Comparison of ENCODE assay signal across 12 cellular contexts in genomic region chr18:35159782-35160181, GRCh38.
DNase-seq lines count a peak whose midpoint lies in the region; ATAC-seq and TF ChIP-seq lines count a peak whose summit lies in the region.
"Had no signal": no experiment of that assay in that cellular context is flagged by ENCODE, and none has a peak within 500 bp of the region (broad histone marks: within the 10 kb centered on the region; RNA-seq: fewer than 3 reads in every experiment).

No MANE protein-coding gene starts in this region.

- H3K4me3 ChIP-seq in upper lobe of left lung = no peak overlapping the region
- H3K4me3 ChIP-seq: cardiac muscle cell, hepatocyte, lung had no signal

- POLR2A ChIA-PET in activated CD4-positive, alpha-beta memory T cell treated with anti-CD3 and anti-CD28 coated beads, Interleukin-2, amount 10 ng/mL, durations not matched to agents 7 days and 5 days (lab: Charles Lee) = interaction anchor here (1.0 kb wide), 1 partner anchor 118 kb away, joined by 3 read pairs; no protein-coding TSS in a partner anchor

- H3K27me3 Mint-ChIP-seq in activated T-cell treated with anti-CD3 and anti-CD28 coated beads, Interleukin-2, amount 50 U/mL, for 72 hours (ENCODE audit: low read depth) = no peaks in the 10 kb centered on the region
- no peaks in the 10 kb centered on the region for H3K27me3 Mint-ChIP-seq in activated CD4-positive, alpha-beta memory T cell treated with anti-CD3 and anti-CD28 coated beads, Interleukin-2, amount 10 ng/mL, durations not matched to agents 7 days and 5 days
- no peaks in the 10 kb centered on the region for H3K27me3 Mint-ChIP-seq in stimulated activated naive CD8-positive, alpha-beta T cell treated with anti-CD3 and anti-CD28 coated beads, Interleukin-15, Interleukin-2, amounts not matched to agents 100 ng/mL and 50 ng/mL, for 24 hours

- H3K36me3 ChIP-seq in upper lobe of left lung = no peaks in the 10 kb centered on the region
- H3K36me3 ChIP-seq: cardiac muscle cell had no signal

- H3K9me3 ChIP-seq in upper lobe of left lung = no peaks in the 10 kb centered on the region

- peak overlapping the region; percentile 76 to 91 for H3K4me3 Mint-ChIP-seq in activated T-cell treated with anti-CD3 and anti-CD28 coated beads, Interleukin-2, amount 50 U/mL, for 72 hours
- no peak overlapping the region for H3K4me3 Mint-ChIP-seq in activated CD4-positive, alpha-beta memory T cell treated with anti-CD3 and anti-CD28 coated beads, Interleukin-2, amount 10 ng/mL, durations not matched to agents 7 days and 5 days
- peak overlapping the region; percentile 23 for H3K4me3 Mint-ChIP-seq in stimulated activated naive CD8-positive, alpha-beta T cell treated with anti-CD3 and anti-CD28 coated beads, Interleukin-15, Interleukin-2, amounts not matched to agents 100 ng/mL and 50 ng/mL, for 24 hours

- TF ChIP-seq POLR2A in upper lobe of left lung (IDR thresholded peaks at IDR 0.05) = no peak

- peaks cover 0 to 4% of the 10 kb centered on the region in 2 donors for H3K36me3 Mint-ChIP-seq in activated T-cell treated with anti-CD3 and anti-CD28 coated beads, Interleukin-2, amount 50 U/mL, for 72 hours (ENCODE audit: insufficient read depth in 2 of 2)
- no peaks in the 10 kb centered on the region for H3K36me3 Mint-ChIP-seq in activated CD4-positive, alpha-beta memory T cell treated with anti-CD3 and anti-CD28 coated beads, Interleukin-2, amount 10 ng/mL, durations not matched to agents 7 days and 5 days (ENCODE audit: low read depth)
- no peaks in the 10 kb centered on the region for H3K36me3 Mint-ChIP-seq in stimulated activated naive CD8-positive, alpha-beta T cell treated with anti-CD3 and anti-CD28 coated beads, Interleukin-15, Interleukin-2, amounts not matched to agents 100 ng/mL and 50 ng/mL, for 24 hours (ENCODE audit: low read depth)

- peaks cover 31% of the 10 kb centered on the region for H3K4me1 Mint-ChIP-seq in activated T-cell treated with anti-CD3 and anti-CD28 coated beads, Interleukin-2, amount 50 U/mL, for 72 hours (ENCODE audit: low read depth)
- H3K4me1 Mint-ChIP-seq in activated CD4-positive, alpha-beta memory T cell treated with anti-CD3 and anti-CD28 coated beads, Interleukin-2, amount 10 ng/mL, durations not matched to agents 7 days and 5 days = peaks cover 18% of the 10 kb centered on the region
- H3K4me1 Mint-ChIP-seq in stimulated activated naive CD8-positive, alpha-beta T cell treated with anti-CD3 and anti-CD28 coated beads, Interleukin-15, Interleukin-2, amounts not matched to agents 100 ng/mL and 50 ng/mL, for 24 hours (ENCODE audit: low read depth) = peaks cover 25% of the 10 kb centered on the region

- 86 to 90% methylated on average over 3 of the region's 3 CpGs for WGBS in upper lobe of left lung, 2 donors

- peak; percentile 85 to 86 for ATAC-seq in activated T-cell treated with anti-CD3 and anti-CD28 coated beads, Interleukin-2, amount 50 U/mL, for 72 hours (replicated peaks in 1 of 2)
- peak; percentile 71 for ATAC-seq in HG03354 (IDR thresholded peaks at IDR 0.05; ENCODE audit: poor library complexity, severe bottlenecking, unreplicated experiment)
- ATAC-seq in upper lobe of left lung (ENCODE audit: low FRiP score in 2 of 2) = no peak
- no peak for ATAC-seq in omental fat pad (ENCODE audit: low FRiP score)

- no peak for TF ChIP-seq EP300 in upper lobe of left lung (IDR thresholded peaks at IDR 0.05)

- peaks cover 0 to 5% (median 0%) of the 10 kb centered on the region in 4 donors for H3K4me1 ChIP-seq in upper lobe of left lung

- CTCF ChIA-PET in activated CD4-positive, alpha-beta memory T cell treated with anti-CD3 and anti-CD28 coated beads, Interleukin-2, amount 10 ng/mL, durations not matched to agents 7 days and 5 days (lab: Charles Lee) = no interaction called here

- TF ChIP-seq CTCF in upper lobe of left lung (IDR thresholded peaks at IDR 0.05) (no peak), omental fat pad (IDR thresholded peaks at IDR 0.05) (no peak)

- H3K9me3 Mint-ChIP-seq in activated T-cell treated with anti-CD3 and anti-CD28 coated beads, Interleukin-2, amount 50 U/mL, for 72 hours = no peaks in the 10 kb centered on the region
- no peaks in the 10 kb centered on the region for H3K9me3 Mint-ChIP-seq in activated CD4-positive, alpha-beta memory T cell treated with anti-CD3 and anti-CD28 coated beads, Interleukin-2, amount 10 ng/mL, durations not matched to agents 7 days and 5 days
- H3K9me3 Mint-ChIP-seq in stimulated activated naive CD8-positive, alpha-beta T cell treated with anti-CD3 and anti-CD28 coated beads, Interleukin-15, Interleukin-2, amounts not matched to agents 100 ng/mL and 50 ng/mL, for 24 hours = no peaks in the 10 kb centered on the region

- no peak overlapping the region for H3K27ac ChIP-seq in upper lobe of left lung
- H3K27ac ChIP-seq: cardiac muscle cell, hepatocyte had no signal

- DNase-seq in activated T-cell treated with anti-CD3 and anti-CD28 coated beads, Interleukin-2, amount 50 U/mL, for 72 hours = peak; percentile 37 to 48
- DNase-seq in activated T-cell treated with anti-CD3 and anti-CD28 coated beads, Interleukin-2, amount 50 U/mL, for 1 hour = no peak
- DNase-seq in activated CD4-positive, alpha-beta memory T cell treated with anti-CD3 and anti-CD28 coated beads, Interleukin-2, amount 10 ng/mL, durations not matched to agents 7 days and 5 days = no peak
- DNase-seq in upper lobe of left lung (no peak), omental fat pad (ENCODE audit: low spot score) (no peak), NCI-H2029 (lab: John Stamatoyannopoulos, UW) (no peak)
- DNase-seq: occipital lobe had no signal

- H3K27ac Mint-ChIP-seq in activated T-cell treated with anti-CD3 and anti-CD28 coated beads, Interleukin-2, amount 50 U/mL, for 72 hours = peak overlapping the region; percentile 97
- H3K27ac Mint-ChIP-seq in activated CD4-positive, alpha-beta memory T cell treated with anti-CD3 and anti-CD28 coated beads, Interleukin-2, amount 10 ng/mL, durations not matched to agents 7 days and 5 days = peak overlapping the region; percentile 44
- H3K27ac Mint-ChIP-seq in stimulated activated naive CD8-positive, alpha-beta T cell treated with anti-CD3 and anti-CD28 coated beads, Interleukin-15, Interleukin-2, amounts not matched to agents 100 ng/mL and 50 ng/mL, for 24 hours = peak overlapping the region; percentile 84

- no peaks in the 10 kb centered on the region for H3K27me3 ChIP-seq in upper lobe of left lung
- H3K27me3 ChIP-seq: cardiac muscle cell, hepatocyte had no signal

Comparison
In these comparisons a context has a peak if more than half of its experiments do, and no peak if none do; other contexts are left out.
1. DNase-seq: peak in activated T-cell treated with anti-CD3 and anti-CD28 coated beads, Interleukin-2, amount 50 U/mL, for 72 hours (2 of 2); none in activated T-cell treated with anti-CD3 and anti-CD28 coated beads, Interleukin-2, amount 50 U/mL, for 1 hour (single experiment), activated CD4-positive, alpha-beta memory T cell treated with anti-CD3 and anti-CD28 coated beads, Interleukin-2, amount 10 ng/mL, durations not matched to agents 7 days and 5 days (single experiment), upper lobe of left lung (0 of 2), omental fat pad (single experiment) and NCI-H2029 (single experiment).
2. ATAC-seq: peak in activated T-cell treated with anti-CD3 and anti-CD28 coated beads, Interleukin-2, amount 50 U/mL, for 72 hours (2 of 2) and HG03354 (single experiment); none in upper lobe of left lung (0 of 2) and omental fat pad (single experiment).
3. H3K27ac Mint-ChIP-seq: peak in every context shown above with its lines; median percentile 97 in activated T-cell treated with anti-CD3 and anti-CD28 coated beads, Interleukin-2, amount 50 U/mL, for 72 hours; 84 in stimulated activated naive CD8-positive, alpha-beta T cell treated with anti-CD3 and anti-CD28 coated beads, Interleukin-15, Interleukin-2, amounts not matched to agents 100 ng/mL and 50 ng/mL, for 24 hours; 44 in activated CD4-positive, alpha-beta memory T cell treated with anti-CD3 and anti-CD28 coated beads, Interleukin-2, amount 10 ng/mL, durations not matched to agents 7 days and 5 days.